13 cellular contexts compared by ENCODE assay signal in genomic region chr17:57665128-57665527, GRCh38.
DNase-seq lines count a peak whose midpoint lies in the region; ATAC-seq lines count a peak whose summit lies in the region.
"Had no signal": no experiment of that assay in that cellular context is flagged by ENCODE, and none has a peak within 500 bp of the region (broad histone marks: within the 10 kb centered on the region; RNA-seq: fewer than 3 reads in every experiment).

No MANE protein-coding gene starts in this region.

- POLR2A ChIA-PET in CD8-positive, alpha-beta memory T cell (lab: Charles Lee), result no interaction called here

- H3K9ac ChIP-seq in neuronal stem cell (ENCODE audit: low read depth, low read length, poor library complexity), result no peak overlapping the region
- H3K9ac ChIP-seq: parathyroid adenoma had no signal

- peaks cover 0 to under 1% of the 10 kb centered on the region in 2 donors for H3K27me3 Mint-ChIP-seq in CD8-positive, alpha-beta memory T cell
- no peaks in the 10 kb centered on the region for H3K27me3 Mint-ChIP-seq in activated CD4-positive, alpha-beta T cell treated with anti-CD3 and anti-CD28 coated beads, Interleukin-2, amount 10 ng/mL, durations not matched to agents 24 days and 14 days
- H3K27me3 Mint-ChIP-seq: activated CD4-positive, alpha-beta T cell treated with anti-CD3 and anti-CD28 coated beads, Interleukin-2, amount 10 ng/mL, durations not matched to agents 7 days and 5 days had no signal

- no peak overlapping the region for H3K4me2 ChIP-seq in neuronal stem cell (ENCODE audit: insufficient read depth, low read length, poor library complexity, severe bottlenecking)

- H3K4ac ChIP-seq in neuronal stem cell (ENCODE audit: low read length), result no peak overlapping the region

- H3K18ac ChIP-seq in neuronal stem cell (ENCODE audit: low read length), result peak overlapping the region; percentile 11

- CTCF ChIA-PET in CD8-positive, alpha-beta memory T cell (lab: Charles Lee), result no interaction called here

- H4K8ac ChIP-seq in neuronal stem cell (ENCODE audit: low read depth, low read length), result no peak overlapping the region

- no peaks in the 10 kb centered on the region for H3K4me1 ChIP-seq in CD8-positive, alpha-beta memory T cell (ENCODE audit: insufficient read depth, low read length)
- peaks cover 33 to 36% of the 10 kb centered on the region in 2 donors for H3K4me1 ChIP-seq in neuronal stem cell (ENCODE audit: control insufficient read depth in 2 of 2, insufficient read depth in 1 of 2, low read depth in 1 of 2, low read length in 2 of 2)

- H3K36me3 ChIP-seq in CD8-positive, alpha-beta memory T cell (ENCODE audit: insufficient read depth, low read length), result no peaks in the 10 kb centered on the region
- peaks cover 2 to 39% of the 10 kb centered on the region in 2 donors for H3K36me3 ChIP-seq in neuronal stem cell (replicated peaks in 1 of 2; ENCODE audit: control insufficient read depth in 2 of 2, insufficient read depth in 2 of 2, low read length in 2 of 2)
- H3K36me3 ChIP-seq: SJSA1, transverse colon had no signal

- no peak overlapping the region for H2AFZ ChIP-seq in neuronal stem cell (ENCODE audit: low read length)
- H2AFZ ChIP-seq: parathyroid adenoma had no signal

- peak overlapping the region; percentile 2 for H2AK5ac ChIP-seq in neuronal stem cell (ENCODE audit: low read depth, low read length)

- no peak overlapping the region for H3K4me3 ChIP-seq in CD8-positive, alpha-beta memory T cell (ENCODE audit: low read length)
- H3K4me3 ChIP-seq in neuronal stem cell (ENCODE audit: low read length in 2 of 2), result no peak overlapping the region
- H3K4me3 ChIP-seq: SJSA1, transverse colon had no signal

- H2BK12ac ChIP-seq in neuronal stem cell (ENCODE audit: low read length), result no peak overlapping the region

- DNase-seq in CD8-positive, alpha-beta memory T cell, result no peak
- DNase-seq in NCI-H1436 treated with DMSO at 0.1 percent for 48 hours (lab: John Stamatoyannopoulos, UW), result peak; percentile 86
- peak in 7 of 61 donors; percentile 16 to 52 (median 34) for DNase-seq in caudate nucleus (lab: John Stamatoyannopoulos, UW)
- no peak for DNase-seq in neuronal stem cell (ENCODE audit: low spot score)
- no peak for DNase-seq in DMS53 treated with DMSO at 0.1 percent for 48 hours (lab: John Stamatoyannopoulos, UW; ENCODE audit: unreplicated experiment)
- DNase-seq in NCI-H1694 treated with DMSO at 0.1 percent for 48 hours (lab: John Stamatoyannopoulos, UW), result no peak
- DNase-seq in activated CD4-positive, alpha-beta T cell treated with anti-CD3 and anti-CD28 coated beads, Interleukin-2, amount 10 ng/mL, durations not matched to agents 24 days and 14 days, result no peak
- DNase-seq: activated CD4-positive, alpha-beta T cell treated with anti-CD3 and anti-CD28 coated beads, Interleukin-2, amount 10 ng/mL, durations not matched to agents 7 days and 5 days; NCI-H1048; transverse colon had no signal

- no peak for ATAC-seq in GM21360 (IDR thresholded peaks at IDR 0.05; ENCODE audit: unreplicated experiment)

- no peak overlapping the region for H3K23ac ChIP-seq in neuronal stem cell (ENCODE audit: low read depth, low read length, poor library complexity)

- no peaks in the 10 kb centered on the region for H3K9me3 ChIP-seq in CD8-positive, alpha-beta memory T cell (ENCODE audit: low read length)
- H3K9me3 ChIP-seq in neuronal stem cell (replicated peaks in 1 of 2; ENCODE audit: control insufficient read depth in 2 of 2, insufficient read depth in 1 of 2, low read depth in 1 of 2, low read length in 2 of 2), result peaks cover 0 to 2% of the 10 kb centered on the region in 2 donors
- H3K9me3 ChIP-seq: SJSA1, transverse colon had no signal

- H3K14ac ChIP-seq in neuronal stem cell (ENCODE audit: low read length), result no peak overlapping the region

- no peak overlapping the region for H2BK15ac ChIP-seq in neuronal stem cell (ENCODE audit: low read length)

- H3K79me1 ChIP-seq in neuronal stem cell (ENCODE audit: low read depth, low read length), result peaks cover 2% of the 10 kb centered on the region

- no peak overlapping the region for H4K91ac ChIP-seq in neuronal stem cell (ENCODE audit: low read depth, low read length, poor library complexity)

- peak overlapping the region in 6 of 8 donors; percentile 46 to 91 (median 67) for H3K27ac Mint-ChIP-seq in CD8-positive, alpha-beta memory T cell
- no peak overlapping the region for H3K27ac Mint-ChIP-seq in activated CD4-positive, alpha-beta T cell treated with anti-CD3 and anti-CD28 coated beads, Interleukin-2, amount 10 ng/mL, durations not matched to agents 24 days and 14 days
- H3K27ac Mint-ChIP-seq: activated CD4-positive, alpha-beta T cell treated with anti-CD3 and anti-CD28 coated beads, Interleukin-2, amount 10 ng/mL, durations not matched to agents 7 days and 5 days had no signal

- no peak overlapping the region for H3K4me3 Mint-ChIP-seq in CD8-positive, alpha-beta memory T cell
- no peak overlapping the region for H3K4me3 Mint-ChIP-seq in activated CD4-positive, alpha-beta T cell treated with anti-CD3 and anti-CD28 coated beads, Interleukin-2, amount 10 ng/mL, durations not matched to agents 24 days and 14 days
- H3K4me3 Mint-ChIP-seq: activated CD4-positive, alpha-beta T cell treated with anti-CD3 and anti-CD28 coated beads, Interleukin-2, amount 10 ng/mL, durations not matched to agents 7 days and 5 days had no signal

- no peak overlapping the region for H3K27ac ChIP-seq in CD8-positive, alpha-beta memory T cell (ENCODE audit: low read depth, low read length)
- H3K27ac ChIP-seq in caudate nucleus (ENCODE audit: low read depth, low read length) (peak overlapping the region; percentile 97), neuronal stem cell (replicated peaks; ENCODE audit: low read length) (no peak overlapping the region)
- H3K27ac ChIP-seq: parathyroid adenoma, SJSA1 had no signal

- H3K36me3 Mint-ChIP-seq in CD8-positive, alpha-beta memory T cell, result peaks cover 0 to 10% (median 3%) of the 10 kb centered on the region in 3 donors
- peaks cover 3% of the 10 kb centered on the region for H3K36me3 Mint-ChIP-seq in activated CD4-positive, alpha-beta T cell treated with anti-CD3 and anti-CD28 coated beads, Interleukin-2, amount 10 ng/mL, durations not matched to agents 24 days and 14 days (ENCODE audit: low read depth)

- no peak overlapping the region for H2BK5ac ChIP-seq in neuronal stem cell (ENCODE audit: low read length)

- H3K4me1 Mint-ChIP-seq in CD8-positive, alpha-beta memory T cell, result peaks cover 17 to 38% (median 24%) of the 10 kb centered on the region in 3 donors
- no peaks in the 10 kb centered on the region for H3K4me1 Mint-ChIP-seq in activated CD4-positive, alpha-beta T cell treated with anti-CD3 and anti-CD28 coated beads, Interleukin-2, amount 10 ng/mL, durations not matched to agents 24 days and 14 days

- H3K9me3 Mint-ChIP-seq in CD8-positive, alpha-beta memory T cell, result no peaks in the 10 kb centered on the region
- no peaks in the 10 kb centered on the region for H3K9me3 Mint-ChIP-seq in activated CD4-positive, alpha-beta T cell treated with anti-CD3 and anti-CD28 coated beads, Interleukin-2, amount 10 ng/mL, durations not matched to agents 24 days and 14 days
- H3K9me3 Mint-ChIP-seq: activated CD4-positive, alpha-beta T cell treated with anti-CD3 and anti-CD28 coated beads, Interleukin-2, amount 10 ng/mL, durations not matched to agents 7 days and 5 days had no signal

- intact Hi-C loops in activated CD4-positive, alpha-beta T cell treated with anti-CD3 and anti-CD28 coated beads, Interleukin-2, amount 10 ng/mL, durations not matched to agents 24 days and 14 days (cut with micrococcal nuclease), result no loop called here

- H3K27me3 ChIP-seq in CD8-positive, alpha-beta memory T cell (ENCODE audit: insufficient read depth, low read length, poor library complexity, severe bottlenecking), result no peaks in the 10 kb centered on the region
- no peaks in the 10 kb centered on the region for H3K27me3 ChIP-seq in neuronal stem cell (ENCODE audit: control insufficient read depth in 3 of 3, insufficient read depth in 3 of 3, low read depth in 1 of 3, low read length in 3 of 3)
- H3K27me3 ChIP-seq: SJSA1, transverse colon had no signal

- H2BK120ac ChIP-seq in neuronal stem cell (ENCODE audit: low read depth, low read length), result no peak overlapping the region

- no CpG with 5 or more reads among the region's 5 CpGs for WGBS in neuronal stem cell (ENCODE audit: extremely low coverage in 2 of 2, insufficient read length in 2 of 2, insufficient replicate concordance in 1 of 2), 2 donors
